In genomic region chr1:93605812-93606512, GRCh38 we compare ENCODE assay signal across 10 cellular contexts.
DNase-seq lines count a peak whose midpoint lies in the region; ATAC-seq lines count a peak whose summit lies in the region.
"Had no signal": no experiment of that assay in that cellular context is flagged by ENCODE, and none has a peak within 500 bp of the region (broad histone marks: within the 10 kb centered on the region; RNA-seq: fewer than 3 reads in every experiment).

No MANE protein-coding gene starts in this region.

- DNase-seq in AG20443 (ENCODE audit: low spot score): peak; percentile 89
- peak; percentile 67 for DNase-seq in NCI-H226
- DNase-seq in mesenteric fat pad (ENCODE audit: low spot score): peak; percentile 9
- DNase-seq in NCI-H1092 treated with DMSO at 0.1 percent for 48 hours (lab: John Stamatoyannopoulos, UW): no peak
- DNase-seq in HT-29 (ENCODE audit: low spot score): no peak
- no peak for DNase-seq in activated CD8-positive, alpha-beta memory T cell treated with anti-CD3 and anti-CD28 coated beads, Interleukin-2, amount 50 U/mL, for 4 hours
- DNase-seq: NCI-H1092 had no signal

- H3K4me3 Mint-ChIP-seq in dendritic cell treated with granulocyte-macrophage colony-stimulating factor and Interleukin-4, amounts not matched to agents 40 ng/mL and 50 ng/mL, for 4 days: no peak overlapping the region
- H3K4me3 Mint-ChIP-seq: natural killer cell treated with Interleukin-12 subunit alpha and Interleukin-12 subunit beta and Interleukin-15 and Interleukin-18, amount 100 ng/mL, for 72 hours had no signal

- H3K36me3 Mint-ChIP-seq in dendritic cell treated with granulocyte-macrophage colony-stimulating factor and Interleukin-4, amounts not matched to agents 40 ng/mL and 50 ng/mL, for 4 days (ENCODE audit: low read depth): peaks cover 48% of the 10 kb centered on the region
- H3K36me3 Mint-ChIP-seq: natural killer cell treated with Interleukin-12 subunit alpha and Interleukin-12 subunit beta and Interleukin-15 and Interleukin-18, amount 100 ng/mL, for 72 hours had no signal

- intact Hi-C loops in dendritic cell treated with granulocyte-macrophage colony-stimulating factor and Interleukin-4, amounts not matched to agents 40 ng/mL and 50 ng/mL, for 4 days (cut with micrococcal nuclease): no loop called here

- H3K4me1 Mint-ChIP-seq in dendritic cell treated with granulocyte-macrophage colony-stimulating factor and Interleukin-4, amounts not matched to agents 40 ng/mL and 50 ng/mL, for 4 days (ENCODE audit: low read depth): peaks cover 60% of the 10 kb centered on the region

- peak overlapping the region; percentile 90 for H3K27ac Mint-ChIP-seq in dendritic cell treated with granulocyte-macrophage colony-stimulating factor and Interleukin-4, amounts not matched to agents 40 ng/mL and 50 ng/mL, for 4 days
- H3K27ac Mint-ChIP-seq: natural killer cell treated with Interleukin-12 subunit alpha and Interleukin-12 subunit beta and Interleukin-15 and Interleukin-18, amount 100 ng/mL, for 72 hours had no signal

- no peaks in the 10 kb centered on the region for H3K27me3 Mint-ChIP-seq in dendritic cell treated with granulocyte-macrophage colony-stimulating factor and Interleukin-4, amounts not matched to agents 40 ng/mL and 50 ng/mL, for 4 days

- H3K9me3 Mint-ChIP-seq in dendritic cell treated with granulocyte-macrophage colony-stimulating factor and Interleukin-4, amounts not matched to agents 40 ng/mL and 50 ng/mL, for 4 days: no peaks in the 10 kb centered on the region
- H3K9me3 Mint-ChIP-seq: natural killer cell treated with Interleukin-12 subunit alpha and Interleukin-12 subunit beta and Interleukin-15 and Interleukin-18, amount 100 ng/mL, for 72 hours had no signal

- ATAC-seq in GM21786 (IDR thresholded peaks at IDR 0.05; ENCODE audit: unreplicated experiment): no peak
- ATAC-seq: natural killer cell treated with Interleukin-12 subunit alpha and Interleukin-12 subunit beta and Interleukin-15 and Interleukin-18, amount 100 ng/mL, for 72 hours had no signal

Comparison
In these comparisons a context has a peak if more than half of its experiments do, and no peak if none do; other contexts are left out.
1. DNase-seq: peak in AG20443 (single experiment), NCI-H226 (single experiment) and mesenteric fat pad (single experiment); none in NCI-H1092 treated with DMSO at 0.1 percent for 48 hours (single experiment), HT-29 (single experiment) and activated CD8-positive, alpha-beta memory T cell treated with anti-CD3 and anti-CD28 coated beads, Interleukin-2, amount 50 U/mL, for 4 hours (single experiment).